1 cellular context compared by ENCODE assay signal in the genomic region with DNA sequence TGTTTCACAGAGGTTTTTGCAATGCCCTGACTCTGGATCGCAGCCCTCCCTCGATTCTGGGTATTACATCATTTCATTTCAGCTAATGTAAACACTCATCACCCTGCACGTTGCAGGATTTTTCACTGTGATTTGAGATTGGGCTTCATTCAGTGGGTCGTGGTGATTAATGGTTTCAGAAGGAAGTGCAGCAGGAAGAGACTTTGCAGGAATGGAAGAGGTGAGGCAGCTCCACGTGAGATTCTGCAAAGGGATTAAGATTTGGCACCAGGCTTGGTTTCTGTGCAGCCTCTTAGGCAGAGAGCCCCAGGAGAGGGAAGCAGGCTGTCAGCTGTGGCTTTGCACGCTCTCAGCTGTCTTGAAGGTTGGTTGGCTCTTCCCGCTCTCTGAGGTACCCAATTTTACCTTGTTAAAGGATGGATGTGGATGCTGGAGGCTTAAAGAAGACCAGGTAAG.
TF ChIP-seq lines count a peak whose summit lies in the region.

No MANE protein-coding gene starts in this region.

TF ChIP-seq in GM23338, 12 proteins besides CTCF, POLR2A, EP300 and RAD21 (continued from another document):
- TF ChIP-seq, protein P1, sequence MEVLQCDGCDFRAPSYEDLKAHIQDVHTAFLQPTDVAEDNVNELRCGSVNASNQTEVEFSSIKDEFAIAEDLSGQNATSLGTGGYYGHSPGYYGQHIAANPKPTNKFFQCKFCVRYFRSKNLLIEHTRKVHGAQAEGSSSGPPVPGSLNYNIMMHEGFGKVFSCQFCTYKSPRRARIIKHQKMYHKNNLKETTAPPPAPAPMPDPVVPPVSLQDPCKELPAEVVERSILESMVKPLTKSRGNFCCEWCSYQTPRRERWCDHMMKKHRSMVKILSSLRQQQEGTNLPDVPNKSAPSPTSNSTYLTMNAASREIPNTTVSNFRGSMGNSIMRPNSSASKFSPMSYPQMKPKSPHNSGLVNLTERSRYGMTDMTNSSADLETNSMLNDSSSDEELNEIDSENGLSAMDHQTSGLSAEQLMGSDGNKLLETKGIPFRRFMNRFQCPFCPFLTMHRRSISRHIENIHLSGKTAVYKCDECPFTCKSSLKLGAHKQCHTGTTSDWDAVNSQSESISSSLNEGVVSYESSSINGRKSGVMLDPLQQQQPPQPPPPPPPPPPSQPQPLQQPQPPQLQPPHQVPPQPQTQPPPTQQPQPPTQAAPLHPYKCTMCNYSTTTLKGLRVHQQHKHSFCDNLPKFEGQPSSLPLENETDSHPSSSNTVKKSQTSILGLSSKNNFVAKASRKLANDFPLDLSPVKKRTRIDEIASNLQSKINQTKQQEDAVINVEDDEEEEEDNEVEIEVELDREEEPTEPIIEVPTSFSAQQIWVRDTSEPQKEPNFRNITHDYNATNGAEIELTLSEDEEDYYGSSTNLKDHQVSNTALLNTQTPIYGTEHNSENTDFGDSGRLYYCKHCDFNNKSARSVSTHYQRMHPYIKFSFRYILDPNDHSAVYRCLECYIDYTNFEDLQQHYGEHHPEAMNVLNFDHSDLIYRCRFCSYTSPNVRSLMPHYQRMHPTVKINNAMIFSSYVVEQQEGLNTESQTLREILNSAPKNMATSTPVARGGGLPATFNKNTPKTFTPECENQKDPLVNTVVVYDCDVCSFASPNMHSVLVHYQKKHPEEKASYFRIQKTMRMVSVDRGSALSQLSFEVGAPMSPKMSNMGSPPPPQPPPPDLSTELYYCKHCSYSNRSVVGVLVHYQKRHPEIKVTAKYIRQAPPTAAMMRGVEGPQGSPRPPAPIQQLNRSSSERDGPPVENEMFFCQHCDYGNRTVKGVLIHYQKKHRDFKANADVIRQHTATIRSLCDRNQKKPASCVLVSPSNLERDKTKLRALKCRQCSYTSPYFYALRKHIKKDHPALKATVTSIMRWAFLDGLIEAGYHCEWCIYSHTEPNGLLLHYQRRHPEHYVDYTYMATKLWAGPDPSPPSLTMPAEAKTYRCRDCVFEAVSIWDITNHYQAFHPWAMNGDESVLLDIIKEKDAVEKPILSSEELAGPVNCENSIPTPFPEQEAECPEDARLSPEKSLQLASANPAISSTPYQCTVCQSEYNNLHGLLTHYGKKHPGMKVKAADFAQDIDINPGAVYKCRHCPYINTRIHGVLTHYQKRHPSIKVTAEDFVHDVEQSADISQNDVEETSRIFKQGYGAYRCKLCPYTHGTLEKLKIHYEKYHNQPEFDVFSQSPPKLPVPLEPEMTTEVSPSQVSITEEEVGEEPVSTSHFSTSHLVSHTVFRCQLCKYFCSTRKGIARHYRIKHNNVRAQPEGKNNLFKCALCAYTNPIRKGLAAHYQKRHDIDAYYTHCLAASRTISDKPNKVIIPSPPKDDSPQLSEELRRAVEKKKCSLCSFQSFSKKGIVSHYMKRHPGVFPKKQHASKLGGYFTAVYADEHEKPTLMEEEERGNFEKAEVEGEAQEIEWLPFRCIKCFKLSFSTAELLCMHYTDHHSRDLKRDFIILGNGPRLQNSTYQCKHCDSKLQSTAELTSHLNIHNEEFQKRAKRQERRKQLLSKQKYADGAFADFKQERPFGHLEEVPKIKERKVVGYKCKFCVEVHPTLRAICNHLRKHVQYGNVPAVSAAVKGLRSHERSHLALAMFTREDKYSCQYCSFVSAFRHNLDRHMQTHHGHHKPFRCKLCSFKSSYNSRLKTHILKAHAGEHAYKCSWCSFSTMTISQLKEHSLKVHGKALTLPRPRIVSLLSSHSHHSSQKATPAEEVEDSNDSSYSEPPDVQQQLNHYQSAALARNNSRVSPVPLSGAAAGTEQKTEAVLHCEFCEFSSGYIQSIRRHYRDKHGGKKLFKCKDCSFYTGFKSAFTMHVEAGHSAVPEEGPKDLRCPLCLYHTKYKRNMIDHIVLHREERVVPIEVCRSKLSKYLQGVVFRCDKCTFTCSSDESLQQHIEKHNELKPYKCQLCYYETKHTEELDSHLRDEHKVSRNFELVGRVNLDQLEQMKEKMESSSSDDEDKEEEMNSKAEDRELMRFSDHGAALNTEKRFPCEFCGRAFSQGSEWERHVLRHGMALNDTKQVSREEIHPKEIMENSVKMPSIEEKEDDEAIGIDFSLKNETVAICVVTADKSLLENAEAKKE (CRISPR knock-in tag; IDR thresholded peaks at IDR 0.05) = no peak
- TF ChIP-seq NANOG (IDR thresholded peaks at IDR 0.05; ENCODE audit: borderline replicate concordance) (no peak), ZNF331 (CRISPR knock-in tag; IDR thresholded peaks at IDR 0.05; ENCODE audit: low read depth) (no peak), ZNF114 (CRISPR knock-in tag; IDR thresholded peaks at IDR 0.05) (no peak)
- TF ChIP-seq, protein P2, sequence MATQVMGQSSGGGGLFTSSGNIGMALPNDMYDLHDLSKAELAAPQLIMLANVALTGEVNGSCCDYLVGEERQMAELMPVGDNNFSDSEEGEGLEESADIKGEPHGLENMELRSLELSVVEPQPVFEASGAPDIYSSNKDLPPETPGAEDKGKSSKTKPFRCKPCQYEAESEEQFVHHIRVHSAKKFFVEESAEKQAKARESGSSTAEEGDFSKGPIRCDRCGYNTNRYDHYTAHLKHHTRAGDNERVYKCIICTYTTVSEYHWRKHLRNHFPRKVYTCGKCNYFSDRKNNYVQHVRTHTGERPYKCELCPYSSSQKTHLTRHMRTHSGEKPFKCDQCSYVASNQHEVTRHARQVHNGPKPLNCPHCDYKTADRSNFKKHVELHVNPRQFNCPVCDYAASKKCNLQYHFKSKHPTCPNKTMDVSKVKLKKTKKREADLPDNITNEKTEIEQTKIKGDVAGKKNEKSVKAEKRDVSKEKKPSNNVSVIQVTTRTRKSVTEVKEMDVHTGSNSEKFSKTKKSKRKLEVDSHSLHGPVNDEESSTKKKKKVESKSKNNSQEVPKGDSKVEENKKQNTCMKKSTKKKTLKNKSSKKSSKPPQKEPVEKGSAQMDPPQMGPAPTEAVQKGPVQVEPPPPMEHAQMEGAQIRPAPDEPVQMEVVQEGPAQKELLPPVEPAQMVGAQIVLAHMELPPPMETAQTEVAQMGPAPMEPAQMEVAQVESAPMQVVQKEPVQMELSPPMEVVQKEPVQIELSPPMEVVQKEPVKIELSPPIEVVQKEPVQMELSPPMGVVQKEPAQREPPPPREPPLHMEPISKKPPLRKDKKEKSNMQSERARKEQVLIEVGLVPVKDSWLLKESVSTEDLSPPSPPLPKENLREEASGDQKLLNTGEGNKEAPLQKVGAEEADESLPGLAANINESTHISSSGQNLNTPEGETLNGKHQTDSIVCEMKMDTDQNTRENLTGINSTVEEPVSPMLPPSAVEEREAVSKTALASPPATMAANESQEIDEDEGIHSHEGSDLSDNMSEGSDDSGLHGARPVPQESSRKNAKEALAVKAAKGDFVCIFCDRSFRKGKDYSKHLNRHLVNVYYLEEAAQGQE (IDR thresholded peaks at IDR 0.05; ENCODE audit: unreplicated experiment) = no peak
TF ChIP-seq in GM23338: peak in this region for 0.
